In genomic region chr12:124390442-124391116, GRCh38 we compare ENCODE assay signal across 8 cellular contexts.
A peak's percentile ranks its signal among the peaks of the same experiment; 100 is the strongest.
DNase-seq lines count a peak whose midpoint lies in the region; ATAC-seq and TF ChIP-seq lines count a peak whose summit lies in the region.

No MANE protein-coding gene starts in this region.

- no peak overlapping the region for H3K4ac ChIP-seq in neuronal stem cell (ENCODE audit: low read length)

- no peak overlapping the region for H4K8ac ChIP-seq in neuronal stem cell (ENCODE audit: low read depth, low read length)

- ATAC-seq in GM21529 (IDR thresholded peaks at IDR 0.05; ENCODE audit: unreplicated experiment) = peak; percentile 42
- no peak for ATAC-seq in activated T-cell treated with anti-CD3 and anti-CD28 coated beads, Interleukin-2, amount 50 U/mL, for 4 hours

- H4K91ac ChIP-seq in neuronal stem cell (ENCODE audit: low read depth, low read length, poor library complexity) = no peak overlapping the region

- H2BK12ac ChIP-seq in neuronal stem cell (ENCODE audit: low read length) = no peak overlapping the region

- H3K18ac ChIP-seq in neuronal stem cell (ENCODE audit: low read length) = no peak overlapping the region

- no peaks in the 10 kb centered on the region for H3K9me3 ChIP-seq in BLaER1 treated with 17β-estradiol and CSF1 and Interleukin-3, amounts not matched to agents 10 nM and 100 nM (replicated peaks in 1 of 11)
- H3K9me3 ChIP-seq in OCI-LY7 (ENCODE audit: low read length) (no peaks in the 10 kb centered on the region), neuronal stem cell (replicated peaks in 1 of 2; ENCODE audit: control insufficient read depth in 2 of 2, insufficient read depth in 1 of 2, low read depth in 1 of 2, low read length in 2 of 2) (no peaks in the 10 kb centered on the region)

- H3K27ac ChIP-seq in BLaER1 treated with 17β-estradiol and CSF1 and Interleukin-3, amounts not matched to agents 10 nM and 100 nM = peak overlapping the region; percentile 51 to 89 (median 78); a peak in 21 of 22 replicates
- H3K27ac ChIP-seq in OCI-LY7 (ENCODE audit: low read depth, low read length, poor library complexity, severe bottlenecking) = peak overlapping the region; percentile 66
- H3K27ac ChIP-seq in neuronal stem cell (replicated peaks; ENCODE audit: low read length) = no peak overlapping the region

- H3K4me3 Mint-ChIP-seq in endothelial cell (ENCODE audit: unreplicated experiment) = no peak overlapping the region
- H3K4me3 Mint-ChIP-seq in activated T-cell treated with anti-CD3 and anti-CD28 coated beads, Interleukin-2, amount 50 U/mL, for 4 hours = no peak overlapping the region

- peaks cover 87 to 98% (median 95%) of the 10 kb centered on the region in 11 experiments for H4K20me1 ChIP-seq in BLaER1 treated with 17β-estradiol and CSF1 and Interleukin-3, amounts not matched to agents 10 nM and 100 nM
- H4K20me1 ChIP-seq in OCI-LY7 (ENCODE audit: insufficient read depth, low read length) = no peaks in the 10 kb centered on the region

- H2AFZ ChIP-seq in OCI-LY7 (ENCODE audit: low read length) (peak overlapping the region; percentile 12; the same call in 1 of the 2 replicates), neuronal stem cell (ENCODE audit: low read length) (no peak overlapping the region)

- H3K79me1 ChIP-seq in neuronal stem cell (ENCODE audit: low read depth, low read length) = peaks cover 18% of the 10 kb centered on the region

- H3K4me3 ChIP-seq in BLaER1 treated with 17β-estradiol and CSF1 and Interleukin-3, amounts not matched to agents 10 nM and 100 nM = peak overlapping the region in 9 of 10 experiments; percentile 26 to 65 (median 42); a peak in 14 of 20 replicates
- H3K4me3 ChIP-seq in OCI-LY7 (ENCODE audit: low read depth, low read length, poor library complexity, severe bottlenecking) = peak overlapping the region; percentile 38
- no peak overlapping the region for H3K4me3 ChIP-seq in neuronal stem cell (ENCODE audit: low read length in 2 of 2)

- no peak overlapping the region for H3K14ac ChIP-seq in neuronal stem cell (ENCODE audit: low read length)

- no peaks in the 10 kb centered on the region for H3K27me3 ChIP-seq in BLaER1 treated with 17β-estradiol and CSF1 and Interleukin-3, amounts not matched to agents 10 nM and 100 nM
- H3K27me3 ChIP-seq in neuronal stem cell (ENCODE audit: control insufficient read depth in 3 of 3, insufficient read depth in 3 of 3, low read depth in 1 of 3, low read length in 3 of 3) = peaks cover 0 to 15% (median 0%) of the 10 kb centered on the region in 3 experiments

- TF ChIP-seq CTCF in OCI-LY7 (conservative IDR thresholded peaks at IDR 0.05; ENCODE audit: low read length) (no peak), endothelial cell (IDR thresholded peaks at IDR 0.05; ENCODE audit: unreplicated experiment) (no peak)

- H2AK5ac ChIP-seq in neuronal stem cell (ENCODE audit: low read depth, low read length) = peak overlapping the region; percentile 52

- H3K9me3 Mint-ChIP-seq in endothelial cell (ENCODE audit: unreplicated experiment) = no peaks in the 10 kb centered on the region
- no peaks in the 10 kb centered on the region for H3K9me3 Mint-ChIP-seq in activated T-cell treated with anti-CD3 and anti-CD28 coated beads, Interleukin-2, amount 50 U/mL, for 4 hours

- intact Hi-C loops in OCI-LY7 (cut with micrococcal nuclease; ENCODE audit: unreplicated experiment) = loop anchor here (5.0 kb wide), 1 partner anchor 77 kb away; no protein-coding TSS in a partner anchor

- peaks cover 18% of the 10 kb centered on the region for H3K4me1 Mint-ChIP-seq in endothelial cell (ENCODE audit: unreplicated experiment)
- H3K4me1 Mint-ChIP-seq in activated T-cell treated with anti-CD3 and anti-CD28 coated beads, Interleukin-2, amount 50 U/mL, for 4 hours (ENCODE audit: low read depth) = peaks cover 29% of the 10 kb centered on the region

- peak; percentile 45 for DNase-seq in OCI-LY7 (ENCODE audit: low spot score)
- DNase-seq in endothelial cell (ENCODE audit: low spot score) = no peak
- DNase-seq in neuronal stem cell (ENCODE audit: low spot score) = no peak
- no peak for DNase-seq in activated T-cell treated with anti-CD3 and anti-CD28 coated beads, Interleukin-2, amount 50 U/mL, for 4 hours
- DNase-seq in activated naive CD4-positive, alpha-beta T cell treated with anti-CD3 and anti-CD28 coated beads, Interleukin-2, amount 50 U/mL, for 16 hours = no peak
- no peak for DNase-seq in NCI-H2081 treated with DMSO at 0.1 percent for 48 hours (lab: John Stamatoyannopoulos, UW)

- peak overlapping the region; percentile 96 to 100 (median 100) for H3K4me2 ChIP-seq in BLaER1 treated with 17β-estradiol and CSF1 and Interleukin-3, amounts not matched to agents 10 nM and 100 nM
- peak overlapping the region; percentile 72 for H3K4me2 ChIP-seq in OCI-LY7 (ENCODE audit: low read length)
- H3K4me2 ChIP-seq in neuronal stem cell (ENCODE audit: insufficient read depth, low read length, poor library complexity, severe bottlenecking) = no peak overlapping the region

- H3K27ac Mint-ChIP-seq in endothelial cell (ENCODE audit: unreplicated experiment) = peak overlapping the region; percentile 72

- no CpG with 5 or more reads among the region's 26 CpGs for WGBS in neuronal stem cell (ENCODE audit: extremely low coverage in 2 of 2, insufficient read length in 2 of 2, insufficient replicate concordance in 1 of 2), 2 donors

- CTCF ChIA-PET in OCI-LY7 (lab: Charles Lee; ENCODE audit: unreplicated experiment) = no interaction called here

- BruUV-seq in OCI-LY7 (replicated peaks; lab: Mats Ljungman, UMichigan) = no TSS peak

- H3K9me2 ChIP-seq in OCI-LY7 (ENCODE audit: insufficient read depth, low read length) = no peaks in the 10 kb centered on the region

- POLR2A ChIA-PET in OCI-LY7 (lab: Charles Lee) = interaction anchor here (0.6 to 1.4 kb wide), 3 partner anchors 9 to 760 kb away, joined by 3 to 6 read pairs (median 4); no protein-coding TSS in a partner anchor

- H3K36me3 Mint-ChIP-seq in endothelial cell (ENCODE audit: low read depth, unreplicated experiment) = peaks cover 4% of the 10 kb centered on the region
- H3K36me3 Mint-ChIP-seq in activated T-cell treated with anti-CD3 and anti-CD28 coated beads, Interleukin-2, amount 50 U/mL, for 4 hours (ENCODE audit: insufficient read depth) = peaks cover 9% of the 10 kb centered on the region

- peak overlapping the region; percentile 39 for H2BK5ac ChIP-seq in neuronal stem cell (ENCODE audit: low read length)

- H2BK15ac ChIP-seq in neuronal stem cell (ENCODE audit: low read length) = no peak overlapping the region

- no peak overlapping the region for H2BK120ac ChIP-seq in neuronal stem cell (ENCODE audit: low read depth, low read length)

- H3K23ac ChIP-seq in neuronal stem cell (ENCODE audit: low read depth, low read length, poor library complexity) = no peak overlapping the region

- peaks cover 83 to 94% (median 89%) of the 10 kb centered on the region in 10 experiments for H3K4me1 ChIP-seq in BLaER1 treated with 17β-estradiol and CSF1 and Interleukin-3, amounts not matched to agents 10 nM and 100 nM
- H3K4me1 ChIP-seq in OCI-LY7 (ENCODE audit: insufficient read depth, low read length, poor library complexity, severe bottlenecking) (peaks cover 22% of the 10 kb centered on the region), neuronal stem cell (ENCODE audit: control insufficient read depth in 2 of 2, insufficient read depth in 1 of 2, low read depth in 1 of 2, low read length in 2 of 2) (peaks cover 26 to 30% of the 10 kb centered on the region in 2 donors)

- H3K79me2 ChIP-seq in OCI-LY7 (ENCODE audit: insufficient read depth, low read depth, low read length) = no peaks in the 10 kb centered on the region

- peaks cover 21 to 32% (median 25%) of the 10 kb centered on the region in 11 experiments for H3K36me3 ChIP-seq in BLaER1 treated with 17β-estradiol and CSF1 and Interleukin-3, amounts not matched to agents 10 nM and 100 nM
- H3K36me3 ChIP-seq in OCI-LY7 (ENCODE audit: insufficient read depth, low read length) = no peaks in the 10 kb centered on the region; the same call in 1 of the 2 replicates
- H3K36me3 ChIP-seq in neuronal stem cell (replicated peaks in 1 of 2; ENCODE audit: control insufficient read depth in 2 of 2, insufficient read depth in 2 of 2, low read length in 2 of 2) = peaks cover 7 to 23% of the 10 kb centered on the region in 2 donors

- H3K27me3 Mint-ChIP-seq in endothelial cell (ENCODE audit: unreplicated experiment) = peaks cover 18% of the 10 kb centered on the region
- H3K27me3 Mint-ChIP-seq in activated T-cell treated with anti-CD3 and anti-CD28 coated beads, Interleukin-2, amount 50 U/mL, for 4 hours (ENCODE audit: low read depth) = no peaks in the 10 kb centered on the region

- peak overlapping the region; percentile 50 to 78 (median 70); a peak in 19 of 22 replicates for H3K9ac ChIP-seq in BLaER1 treated with 17β-estradiol and CSF1 and Interleukin-3, amounts not matched to agents 10 nM and 100 nM
- H3K9ac ChIP-seq in neuronal stem cell (ENCODE audit: low read depth, low read length, poor library complexity) = no peak overlapping the region

Comparison
In these comparisons a context has a peak if more than half of its experiments do, and no peak if none do; other contexts are left out.
1. H3K4me3 ChIP-seq: peak in BLaER1 treated with 17β-estradiol and CSF1 and Interleukin-3, amounts not matched to agents 10 nM and 100 nM (9 of 10) and OCI-LY7 (single experiment); none in neuronal stem cell (0 of 2).